ENCODE assay signal across 28 cellular contexts in the genomic region with DNA sequence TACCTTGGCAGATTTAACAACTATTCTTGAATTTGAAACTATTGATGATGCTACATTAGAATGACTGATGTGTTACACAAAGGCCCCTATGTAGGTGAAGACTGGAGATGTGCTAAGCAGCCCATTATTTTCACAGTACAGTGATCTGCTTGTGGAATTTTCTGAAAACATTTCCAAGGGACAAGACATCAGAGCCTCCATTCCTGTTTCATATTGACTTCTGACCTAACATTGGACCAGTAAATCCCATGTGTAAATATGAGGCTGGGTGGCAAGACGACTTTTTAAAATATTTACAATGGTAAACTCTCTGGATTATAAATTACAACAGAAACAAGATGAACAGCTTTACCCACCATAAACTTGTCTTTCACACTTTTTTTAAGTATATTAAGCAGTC.
"Had no signal": no experiment of that assay in that cellular context is flagged by ENCODE, and none has a peak within 500 bp of the region (broad histone marks: within the 10 kb centered on the region; RNA-seq: fewer than 3 reads in every experiment).

No MANE protein-coding gene starts in this region.

- FAIRE-seq: astrocyte had no signal

- ATAC-seq: activated CD4-positive, alpha-beta T cell treated with anti-CD3 and anti-CD28 coated beads for 36 hours; activated naive CD4-positive, alpha-beta T cell treated with anti-CD3 and anti-CD28 coated beads, Interleukin-2, amount 50 U/mL, for 72 hours; activated T-cell treated with anti-CD3 and anti-CD28 coated beads, Interleukin-2, amount 50 U/mL, for 4 hours; Panc1 had no signal

- H3K4me1 ChIP-seq: body of pancreas, SJCRH30 had no signal

- DNase-seq: activated CD4-positive, alpha-beta memory T cell treated with anti-CD3 and anti-CD28 coated beads for 36 hours; activated CD4-positive, alpha-beta T cell treated with anti-CD3 and anti-CD28 coated beads for 36 hours; activated CD4-positive, alpha-beta T cell treated with anti-CD3 and anti-CD28 coated beads, Interleukin-2, amount 50 U/mL, for 1 hour; activated CD8-positive, alpha-beta memory T cell treated with anti-CD3 and anti-CD28 coated beads, Interleukin-2, amount 50 U/mL, for 4 hours; activated gamma-delta T cell treated with Interleukin-2 at 50 U/mL for 16 hours; activated naive CD4-positive, alpha-beta T cell treated with anti-CD3 and anti-CD28 coated beads for 36 hours; activated T-cell treated with anti-CD3 and anti-CD28 coated beads for 4 hours; activated T-cell treated with anti-CD3 and anti-CD28 coated beads, Interleukin-2, amount 50 U/mL, for 4 hours; adrenal gland; body of pancreas; caudate nucleus; Kasumi-1; KG1; MM.1S; MV-4-11; NCI-H1092; NCI-H187; NCI-H2029 treated with DMSO at 0.1 percent for 48 hours; NCI-H226; NCI-H446 treated with DMSO at 0.1 percent for 48 hours; SHP77; SJCRH30; T1000 had no signal

- H3K4me3 ChIP-seq: adrenal gland, body of pancreas, SJCRH30, SK-N-MC had no signal

- H3K27ac Mint-ChIP-seq: activated CD4-positive, alpha-beta memory T cell treated with anti-CD3 and anti-CD28 coated beads for 36 hours; activated CD4-positive, alpha-beta T cell treated with anti-CD3 and anti-CD28 coated beads for 36 hours; activated naive CD4-positive, alpha-beta T cell treated with anti-CD3 and anti-CD28 coated beads for 36 hours; activated naive CD4-positive, alpha-beta T cell treated with anti-CD3 and anti-CD28 coated beads, Interleukin-2, amount 50 U/mL, for 72 hours; activated T-helper 1 cell treated with anti-CD3 and anti-CD28 coated beads, Interleukin-12 subunit alpha, Interleukin-12 subunit beta, Interleukin-2, Interleukin-4 antibody, amounts not matched to agents 30 ng/mL and 10 ng/mL and 1 ng/mL, durations not matched to agents 14 hours and 24 hours and 36 hours had no signal

- H3K27ac ChIP-seq: adrenal gland, body of pancreas, SJCRH30, SK-N-MC had no signal

- H3K27me3 ChIP-seq: adrenal gland, body of pancreas, SJCRH30 had no signal

- H3K27me3 Mint-ChIP-seq: activated CD4-positive, alpha-beta memory T cell treated with anti-CD3 and anti-CD28 coated beads for 36 hours; activated CD4-positive, alpha-beta T cell treated with anti-CD3 and anti-CD28 coated beads for 36 hours had no signal

- H3K4me3 Mint-ChIP-seq: activated CD4-positive, alpha-beta memory T cell treated with anti-CD3 and anti-CD28 coated beads for 36 hours; activated CD4-positive, alpha-beta T cell treated with anti-CD3 and anti-CD28 coated beads for 36 hours; activated naive CD4-positive, alpha-beta T cell treated with anti-CD3 and anti-CD28 coated beads for 36 hours; activated T-cell treated with anti-CD3 and anti-CD28 coated beads, Interleukin-2, amount 50 U/mL, for 4 hours; activated T-helper 1 cell treated with anti-CD3 and anti-CD28 coated beads, Interleukin-12 subunit alpha, Interleukin-12 subunit beta, Interleukin-2, Interleukin-4 antibody, amounts not matched to agents 30 ng/mL and 10 ng/mL and 1 ng/mL, durations not matched to agents 14 hours and 24 hours and 36 hours had no signal

- H3K9me3 Mint-ChIP-seq: activated CD4-positive, alpha-beta memory T cell treated with anti-CD3 and anti-CD28 coated beads for 36 hours; activated naive CD4-positive, alpha-beta T cell treated with anti-CD3 and anti-CD28 coated beads for 36 hours; activated naive CD4-positive, alpha-beta T cell treated with anti-CD3 and anti-CD28 coated beads, Interleukin-2, amount 50 U/mL, for 72 hours; activated T-cell treated with anti-CD3 and anti-CD28 coated beads, Interleukin-2, amount 50 U/mL, for 4 hours; activated T-helper 1 cell treated with anti-CD3 and anti-CD28 coated beads, Interleukin-12 subunit alpha, Interleukin-12 subunit beta, Interleukin-2, Interleukin-4 antibody, amounts not matched to agents 30 ng/mL and 10 ng/mL and 1 ng/mL, durations not matched to agents 14 hours and 24 hours and 36 hours had no signal

- H3K9me3 ChIP-seq: adrenal gland, body of pancreas, SJCRH30 had no signal

- H3K4me1 Mint-ChIP-seq: activated CD4-positive, alpha-beta T cell treated with anti-CD3 and anti-CD28 coated beads for 36 hours had no signal

- H3K36me3 ChIP-seq: adrenal gland, SJCRH30 had no signal
